ENCODE assay signal across 15 cellular contexts in genomic region chr2:163417596-163418337, GRCh38.
A peak's percentile ranks its signal among the peaks of the same experiment; 100 is the strongest.
DNase-seq lines count a peak whose midpoint lies in the region; ATAC-seq, FAIRE-seq and TF ChIP-seq lines count a peak whose summit lies in the region.
"Had no signal": no experiment of that assay in that cellular context is flagged by ENCODE, and none has a peak within 500 bp of the region (broad histone marks: within the 10 kb centered on the region; RNA-seq: fewer than 3 reads in every experiment).

No MANE protein-coding gene starts in this region.

- H3K27ac Mint-ChIP-seq in HFFc6 = no peak overlapping the region

- no peak for FAIRE-seq in frontal cortex (lab: Jason Lieb, UNC)

- TF ChIP-seq CTCF in HFFc6 (IDR thresholded peaks at IDR 0.05) = no peak

- ATAC-seq in GM18508 (IDR thresholded peaks at IDR 0.05; ENCODE audit: insufficient read depth, unreplicated experiment) (peak; percentile 89), GM19467 (IDR thresholded peaks at IDR 0.05; ENCODE audit: unreplicated experiment) (peak; percentile 96), HG02938 (IDR thresholded peaks at IDR 0.05; ENCODE audit: unreplicated experiment) (peak; percentile 98), HG03565 (IDR thresholded peaks at IDR 0.05; ENCODE audit: unreplicated experiment) (peak; percentile 86)

- no peak overlapping the region for H3K4me3 Mint-ChIP-seq in HFFc6

- H3K27me3 Mint-ChIP-seq in HFFc6 (ENCODE audit: insufficient read depth) = peaks cover 2% of the 10 kb centered on the region

- DNase-seq in frontal cortex (ENCODE audit: low spot score in 2 of 2) = no peak
- no peak for DNase-seq in HFFc6
- no peak for DNase-seq in NCI-H526 treated with DMSO at 0.1 percent for 48 hours (lab: John Stamatoyannopoulos, UW)
- no peak for DNase-seq in LoVo (ENCODE audit: low spot score)
- DNase-seq: brain microvascular endothelial cell, GF-D8, HCEC 1CT, Karpas-422, NCI-H2227 treated with DMSO at 0.1 percent for 48 hours, SHP77 treated with DMSO at 0.1 percent for 48 hours, tibial artery had no signal

- H3K4me1 Mint-ChIP-seq in HFFc6 (ENCODE audit: low read depth) = no peaks in the 10 kb centered on the region

- H3K36me3 Mint-ChIP-seq in HFFc6 (ENCODE audit: low read depth) = no peaks in the 10 kb centered on the region

- peaks cover 4% of the 10 kb centered on the region; the same call in 1 of the 2 replicates for H3K9me3 Mint-ChIP-seq in HFFc6
